In the genomic region with DNA sequence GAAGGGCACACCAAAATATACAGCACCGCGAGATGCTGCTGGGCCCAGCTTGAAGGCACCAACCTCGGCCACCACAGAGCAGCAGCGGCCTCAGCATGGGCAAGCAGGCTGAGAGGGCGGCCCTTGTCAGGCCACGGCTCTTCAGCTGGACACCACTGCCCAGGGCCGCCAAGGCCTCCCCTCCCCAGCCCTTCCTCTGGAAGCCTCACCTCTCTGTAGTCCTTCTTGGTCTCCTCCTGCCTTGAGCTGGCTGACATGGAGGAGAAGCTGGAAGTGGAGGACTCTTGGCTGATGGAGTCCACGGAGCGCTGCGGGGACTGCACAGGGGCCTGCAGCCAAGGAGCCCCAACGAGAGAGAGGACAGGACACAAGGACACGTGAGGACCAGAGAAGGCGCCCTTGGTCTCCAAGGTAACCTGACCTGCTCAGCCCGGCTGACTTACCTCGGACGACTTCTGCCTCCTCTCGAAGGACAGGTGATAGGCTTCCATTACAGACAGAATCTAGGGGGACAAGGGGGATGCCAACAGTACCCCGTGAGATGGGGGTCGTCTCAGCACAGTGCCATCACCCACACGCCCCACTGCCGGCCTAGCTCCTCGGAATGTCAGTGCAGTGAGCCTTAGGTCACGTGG, we compare ENCODE assay signal across 25 cellular contexts. TPM values are rescaled to one million over a fixed set of nuclear protein-coding genes. Genes with fewer than 3 reads are reported as not detected.
DNase-seq lines count a peak whose midpoint lies in the region; ATAC-seq, FAIRE-seq and TF ChIP-seq lines count a peak whose summit lies in the region.
"Had no signal": no experiment of that assay in that cellular context is flagged by ENCODE, and none has a peak within 500 bp of the region (broad histone marks: within the 10 kb centered on the region; RNA-seq: fewer than 3 reads in every experiment).

No MANE protein-coding gene starts in this region.

- intact Hi-C loops in lower lobe of right lung (cut with DNase I) (no loop called here), stomach (cut with DNase I; ENCODE audit: low total_unique reads) (no loop called here)

- CTCF ChIA-PET in WTC11 (lab: Charles Lee): no interaction called here

- H3K27me3 ChIP-seq in bronchial epithelial cell (ENCODE audit: control insufficient read depth, insufficient read depth, low read length) (no peaks in the 10 kb centered on the region), lower lobe of right lung (ENCODE audit: low read depth) (no peaks in the 10 kb centered on the region), stomach (no peaks in the 10 kb centered on the region)
- H3K27me3 ChIP-seq: BE2C had no signal

- POLR2A ChIA-PET in WTC11 (lab: Charles Lee): no interaction called here

- no peaks in the 10 kb centered on the region for H3K4me1 Mint-ChIP-seq in WTC11
- no peaks in the 10 kb centered on the region for H3K4me1 Mint-ChIP-seq in stimulated activated effector memory CD8-positive, alpha-beta T cell treated with anti-CD3 and anti-CD28 coated beads, Interleukin-12 subunit alpha, Interleukin-12 subunit beta, amount 100 ng/mL, for 72 hours
- H3K4me1 Mint-ChIP-seq: CD4-positive, CD25-positive, alpha-beta regulatory T cell; CD8-positive, alpha-beta memory T cell; IgD-negative memory B cell had no signal

- DNase-seq in WTC11 (ENCODE audit: low spot score): no peak
- no peak for DNase-seq in bronchial epithelial cell (ENCODE audit: low read depth)
- peak; percentile 24 for DNase-seq in lower lobe of right lung
- no peak for DNase-seq in stimulated activated effector memory CD8-positive, alpha-beta T cell treated with anti-CD3 and anti-CD28 coated beads, Interleukin-12 subunit alpha, Interleukin-12 subunit beta, amount 100 ng/mL, for 72 hours (ENCODE audit: low spot score in 2 of 2)
- DNase-seq in GM12892 (ENCODE audit: insufficient read length): no peak
- DNase-seq in stomach: no peak
- DNase-seq in SW480 (ENCODE audit: low spot score): no peak
- DNase-seq: ACHN; BE2C; C1 segment of cervical spinal cord; CD4-positive, CD25-positive, alpha-beta regulatory T cell; CD8-positive, alpha-beta memory T cell; COR-L47; DMS 273 treated with DMSO at 0.1 percent for 48 hours; DMS53; DND-41; EL; GOT3; H7; HFFc6 had no signal

- H3K27ac ChIP-seq in lower lobe of right lung: no peak overlapping the region
- H3K27ac ChIP-seq in stomach: no peak overlapping the region

- H3K36me3 ChIP-seq in bronchial epithelial cell (ENCODE audit: control insufficient read depth, insufficient read depth, low read length) (peaks cover 22% of the 10 kb centered on the region), lower lobe of right lung (peaks cover 100% of the 10 kb centered on the region), stomach (peaks cover 62 to 100% (median 100%) of the 10 kb centered on the region in 4 donors)

- no peak overlapping the region for H3K4me3 ChIP-seq in bronchial epithelial cell (ENCODE audit: low read depth, low read length)
- no peak overlapping the region for H3K4me3 ChIP-seq in lower lobe of right lung
- no peak overlapping the region for H3K4me3 ChIP-seq in stomach
- H3K4me3 ChIP-seq: GM12878 had no signal

- H3K27ac Mint-ChIP-seq in WTC11: 0 out of 2 replicates have a peak overlapping the region, but pooled peaks have one; percentile 70
- peak overlapping the region; percentile 79 for H3K27ac Mint-ChIP-seq in stimulated activated effector memory CD8-positive, alpha-beta T cell treated with anti-CD3 and anti-CD28 coated beads, Interleukin-12 subunit alpha, Interleukin-12 subunit beta, amount 100 ng/mL, for 72 hours
- H3K27ac Mint-ChIP-seq: CD4-positive, CD25-positive, alpha-beta regulatory T cell; CD8-positive, alpha-beta memory T cell; HFFc6; IgD-negative memory B cell had no signal

- H3K9me3 Mint-ChIP-seq in WTC11: no peaks in the 10 kb centered on the region
- no peaks in the 10 kb centered on the region for H3K9me3 Mint-ChIP-seq in stimulated activated effector memory CD8-positive, alpha-beta T cell treated with anti-CD3 and anti-CD28 coated beads, Interleukin-12 subunit alpha, Interleukin-12 subunit beta, amount 100 ng/mL, for 72 hours
- H3K9me3 Mint-ChIP-seq: CD4-positive, CD25-positive, alpha-beta regulatory T cell; CD8-positive, alpha-beta memory T cell; HFFc6; IgD-negative memory B cell had no signal

- no peaks in the 10 kb centered on the region for H3K27me3 Mint-ChIP-seq in WTC11 (ENCODE audit: low read depth)
- H3K27me3 Mint-ChIP-seq: CD4-positive, CD25-positive, alpha-beta regulatory T cell; CD8-positive, alpha-beta memory T cell; IgD-negative memory B cell had no signal

- FAIRE-seq in bronchial epithelial cell (lab: Jason Lieb, UNC): peak; percentile 73
- no peak for FAIRE-seq in GM12892 (lab: Jason Lieb, UNC)
- FAIRE-seq: A204.1, GM12878, HTR-8/SVneo had no signal

- WGBS in stomach, 5 donors: 91 to 95% (median 92%) methylated on average over 22 to 23 of the region's 23 CpGs

- ATAC-seq in WTC11 (no peak), lower lobe of right lung (no peak)
- ATAC-seq in stimulated activated effector memory CD8-positive, alpha-beta T cell treated with anti-CD3 and anti-CD28 coated beads, Interleukin-12 subunit alpha, Interleukin-12 subunit beta, amount 100 ng/mL, for 72 hours: no peak
- ATAC-seq: GM12878, HCT116 had no signal

- TF ChIP-seq EP300 in stomach (IDR thresholded peaks at IDR 0.05): no peak

- no peak overlapping the region for H3K4me3 Mint-ChIP-seq in WTC11
- no peak overlapping the region for H3K4me3 Mint-ChIP-seq in stimulated activated effector memory CD8-positive, alpha-beta T cell treated with anti-CD3 and anti-CD28 coated beads, Interleukin-12 subunit alpha, Interleukin-12 subunit beta, amount 100 ng/mL, for 72 hours
- H3K4me3 Mint-ChIP-seq: CD4-positive, CD25-positive, alpha-beta regulatory T cell; CD8-positive, alpha-beta memory T cell; HFFc6; IgD-negative memory B cell had no signal

- peaks cover 60% of the 10 kb centered on the region for H3K36me3 Mint-ChIP-seq in WTC11
- peaks cover 93% of the 10 kb centered on the region for H3K36me3 Mint-ChIP-seq in stimulated activated effector memory CD8-positive, alpha-beta T cell treated with anti-CD3 and anti-CD28 coated beads, Interleukin-12 subunit alpha, Interleukin-12 subunit beta, amount 100 ng/mL, for 72 hours

- H3K9me3 ChIP-seq in lower lobe of right lung: no peaks in the 10 kb centered on the region
- H3K9me3 ChIP-seq in stomach: no peaks in the 10 kb centered on the region
- H3K9me3 ChIP-seq: BE2C had no signal

- TF ChIP-seq POLR2A in GM12892 (IDR thresholded peaks at IDR 0.05; ENCODE audit: low read depth, low read length): no peak
- no peak for TF ChIP-seq POLR2A in stomach (IDR thresholded peaks at IDR 0.05)

- H3K4me1 ChIP-seq in lower lobe of right lung (no peaks in the 10 kb centered on the region), stomach (no peaks in the 10 kb centered on the region)
- H3K4me1 ChIP-seq: BE2C had no signal

- no peak for TF ChIP-seq CTCF in WTC11 (IDR thresholded peaks at IDR 0.05)
- no peak for TF ChIP-seq CTCF in bronchial epithelial cell (IDR thresholded peaks at IDR 0.05; ENCODE audit: insufficient read depth, low read length, severe bottlenecking)
- TF ChIP-seq CTCF in lower lobe of right lung (IDR thresholded peaks at IDR 0.05): no peak
- TF ChIP-seq CTCF in stomach (IDR thresholded peaks at IDR 0.05): no peak

TF ChIP-seq in WTC11, 78 proteins besides CTCF, POLR2A, EP300 and RAD21 (continues in another document):
- TF ChIP-seq ESRRA (CRISPR knock-in tag; IDR thresholded peaks at IDR 0.05; ENCODE audit: borderline replicate concordance) (no peak), ZNF423 (CRISPR knock-in tag; IDR thresholded peaks at IDR 0.05) (no peak)
- TF ChIP-seq, protein P1, sequence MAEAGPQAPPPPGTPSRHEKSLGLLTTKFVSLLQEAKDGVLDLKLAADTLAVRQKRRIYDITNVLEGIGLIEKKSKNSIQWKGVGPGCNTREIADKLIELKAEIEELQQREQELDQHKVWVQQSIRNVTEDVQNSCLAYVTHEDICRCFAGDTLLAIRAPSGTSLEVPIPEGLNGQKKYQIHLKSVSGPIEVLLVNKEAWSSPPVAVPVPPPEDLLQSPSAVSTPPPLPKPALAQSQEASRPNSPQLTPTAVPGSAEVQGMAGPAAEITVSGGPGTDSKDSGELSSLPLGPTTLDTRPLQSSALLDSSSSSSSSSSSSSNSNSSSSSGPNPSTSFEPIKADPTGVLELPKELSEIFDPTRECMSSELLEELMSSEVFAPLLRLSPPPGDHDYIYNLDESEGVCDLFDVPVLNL (CRISPR knock-in tag; IDR thresholded peaks at IDR 0.05; ENCODE audit: borderline replicate concordance, low read depth): no peak
- TF ChIP-seq, protein P2, sequence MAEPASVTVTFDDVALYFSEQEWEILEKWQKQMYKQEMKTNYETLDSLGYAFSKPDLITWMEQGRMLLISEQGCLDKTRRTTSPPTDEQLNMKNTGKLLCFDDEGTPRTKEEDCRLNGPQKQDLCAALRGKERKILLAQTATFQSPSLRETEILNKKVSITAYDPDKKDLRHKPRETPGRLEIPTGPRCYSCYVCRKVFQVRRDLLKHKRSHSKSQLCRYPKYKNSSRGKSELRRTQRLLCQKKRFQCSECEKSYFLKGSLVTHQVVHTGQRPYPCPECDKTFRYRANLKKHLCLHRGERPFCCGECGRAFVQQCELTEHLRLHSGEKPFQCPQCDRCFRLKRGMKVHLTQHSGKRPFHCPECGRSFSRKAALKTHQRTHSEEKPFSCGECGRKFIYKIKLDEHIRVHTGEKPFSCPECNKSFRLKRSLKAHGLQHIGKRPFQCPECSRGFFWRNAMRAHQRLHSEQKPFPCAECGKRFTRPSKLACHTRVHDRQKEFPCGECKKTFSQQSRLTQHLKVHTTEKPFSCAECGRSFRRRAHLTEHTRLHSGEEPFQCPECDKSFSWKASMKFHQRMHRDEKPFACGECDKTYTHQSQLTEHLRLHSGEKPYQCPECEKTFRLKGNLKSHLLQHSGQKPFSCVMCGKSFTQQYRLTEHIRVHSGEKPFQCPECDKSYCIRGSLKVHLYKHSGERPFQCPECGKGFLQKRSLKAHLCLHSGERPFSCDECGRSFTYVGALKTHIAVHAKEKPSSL (CRISPR knock-in tag; conservative IDR thresholded peaks at IDR 0.05): no peak

RNA-seq across cellular contexts. Expression of a gene that starts 38.2 kb away (rescaled TPM):
- total RNA-seq in WTC11 (2021): 89.5 to 98.3 TPM (median 93.9 TPM) in 3 replicates
- 131 and 159 TPM in 2 replicates for total RNA-seq in bronchial epithelial cell
- total RNA-seq in lower lobe of right lung: 50.0 TPM
- 298 TPM for polyA plus RNA-seq in GM12892 (2012; ENCODE audit: missing spikeins)
- 100 to 1,000 TPM in 2 of 5 donors, 10 to 100 TPM in 2, 1 to 10 TPM in 1; 4.6 to 162 (median 47.0) TPM for total RNA-seq in stomach
- 100 to 1,000 TPM in 2 of 3 donors, 10 to 100 TPM in 1; 79.1 to 182 (median 123) TPM for polyA plus RNA-seq in stomach

RNA-seq across cellular contexts. Expression of a gene that starts 55.8 kb away (rescaled TPM):
- 48.6 to 55.7 TPM (median 55.4 TPM) in 3 replicates for total RNA-seq in WTC11 (2021)
- 37.6 and 53.3 TPM in 2 replicates for total RNA-seq in bronchial epithelial cell
- total RNA-seq in lower lobe of right lung: 44.5 TPM
- 22.0 TPM for polyA plus RNA-seq in GM12892 (2012; ENCODE audit: missing spikeins)
- total RNA-seq in stomach: 10 to 100 TPM; 19.8 to 61.7 (median 33.3) TPM
- 10 to 100 TPM in 2 of 3 donors, 1 to 10 TPM in 1; 8.8 to 14.1 (median 10.5) TPM for polyA plus RNA-seq in stomach

RNA-seq across cellular contexts. Expression of a gene that starts 56.5 kb away (rescaled TPM):
- total RNA-seq in WTC11 (2021): 0.24 to 0.41 TPM (median 0.37 TPM) in 3 replicates
- 0.79 and 0.90 TPM in 2 replicates for total RNA-seq in bronchial epithelial cell
- total RNA-seq in lower lobe of right lung: 2.1 TPM
- polyA plus RNA-seq in GM12892 (2012; ENCODE audit: missing spikeins): 0.08 TPM
- total RNA-seq in stomach: 1 to 10 TPM in 1 of 5 donors, under 1 TPM in 1, not detected in 3; 0.73 to 1.2 TPM
- polyA plus RNA-seq in stomach: under 1 TPM; 0.15 to 0.19 (median 0.18) TPM
